8 cellular contexts compared by ENCODE assay signal in genomic region chr1:95232646-95233320, GRCh38. TPM values are rescaled to one million over a fixed set of nuclear protein-coding genes. Genes with fewer than 3 reads are reported as not detected.
A peak's percentile ranks its signal among the peaks of the same experiment; 100 is the strongest.
DNase-seq lines count a peak whose midpoint lies in the region; ATAC-seq and TF ChIP-seq lines count a peak whose summit lies in the region.

No MANE protein-coding gene starts in this region.

- peaks cover 12% of the 10 kb centered on the region for H3K36me3 ChIP-seq in BLaER1
- H3K36me3 ChIP-seq in neuron (ENCODE audit: insufficient read depth, low read length) = no peaks in the 10 kb centered on the region

- H3K27me3 ChIP-seq in BLaER1 = no peaks in the 10 kb centered on the region
- peaks cover 4% of the 10 kb centered on the region for H3K27me3 ChIP-seq in neuron (ENCODE audit: insufficient read depth, low read length)

- H3K9me3 ChIP-seq in BLaER1 = no peaks in the 10 kb centered on the region
- no peaks in the 10 kb centered on the region for H3K9me3 ChIP-seq in T-helper 17 cell (ENCODE audit: control insufficient read depth, low read length, poor library complexity, severe bottlenecking)
- H3K9me3 ChIP-seq in neuron (ENCODE audit: low read length) = no peaks in the 10 kb centered on the region

- no peak overlapping the region for H3K9ac ChIP-seq in BLaER1

- peak overlapping the region; percentile 93 for H3K27ac Mint-ChIP-seq in T-helper 17 cell

- H3K4me2 ChIP-seq in BLaER1 = peak overlapping the region; percentile 76

- no peak for ATAC-seq in T-helper 17 cell
- ATAC-seq in HG02938 (IDR thresholded peaks at IDR 0.05; ENCODE audit: unreplicated experiment) = no peak

- no peaks in the 10 kb centered on the region for H4K20me1 ChIP-seq in BLaER1

- no peaks in the 10 kb centered on the region for H3K36me3 Mint-ChIP-seq in T-helper 17 cell (ENCODE audit: low read depth)

- DNase-seq in T-helper 17 cell (no peak), fibroblast of villous mesenchyme (ENCODE audit: low read depth) (peak; percentile 40), H4 (ENCODE audit: low spot score) (no peak), HCEC 1CT (no peak), NCI-H2196 treated with DMSO at 0.1 percent for 48 hours (lab: John Stamatoyannopoulos, UW; ENCODE audit: unreplicated experiment) (no peak)

- peak overlapping the region; percentile 86 for H2AFZ ChIP-seq in neuron (ENCODE audit: low read depth, low read length)

- peaks cover 32% of the 10 kb centered on the region for H3K27me3 Mint-ChIP-seq in T-helper 17 cell

- H3K4me3 Mint-ChIP-seq in T-helper 17 cell = peak overlapping the region; percentile 93

- H3K4me1 ChIP-seq in BLaER1 = peaks cover 6% of the 10 kb centered on the region; the same call in 1 of the 2 replicates
- H3K4me1 ChIP-seq in neuron (ENCODE audit: insufficient read depth, low read length) = peaks cover 5% of the 10 kb centered on the region

- no peak overlapping the region for H3K4me3 ChIP-seq in BLaER1
- peak overlapping the region; percentile 66 for H3K4me3 ChIP-seq in fibroblast of villous mesenchyme (ENCODE audit: low read depth, low read length)
- no peak overlapping the region for H3K4me3 ChIP-seq in neuron (ENCODE audit: low read length)

- H3K4me1 Mint-ChIP-seq in T-helper 17 cell = peaks cover 23% of the 10 kb centered on the region

- no peak overlapping the region for H3K27ac ChIP-seq in BLaER1

- TF ChIP-seq CTCF in fibroblast of villous mesenchyme (IDR thresholded peaks at IDR 0.05; ENCODE audit: insufficient read depth, low read depth, low read length) = no peak

RNA-seq across cellular contexts. Expression of gene RWDD3, which starts 1.2 kb away (rescaled TPM):
- total RNA-seq in T-helper 17 cell (10 to 100 TPM in 1 of 2 donors, 1 to 10 TPM in 1; 10.0 to 13.4 TPM), fibroblast of villous mesenchyme (10.0 and 13.8 TPM in 2 replicates)
- total RNA-seq in H4 (2014; rRNA removed; shearing (Covaris generic)) = 6.7 and 10.8 TPM in 2 replicates
